In genomic region chr9:90003046-90003355, GRCh38 we compare ENCODE assay signal across 14 cellular contexts.
DNase-seq lines count a peak whose midpoint lies in the region; ATAC-seq and TF ChIP-seq lines count a peak whose summit lies in the region.
"Had no signal": no experiment of that assay in that cellular context is flagged by ENCODE, and none has a peak within 500 bp of the region (broad histone marks: within the 10 kb centered on the region; RNA-seq: fewer than 3 reads in every experiment).

No MANE protein-coding gene starts in this region.

- ATAC-seq in heart right ventricle (peak in 6 of 8 donors; percentile 14 to 50 (median 30)), sciatic nerve (peak; percentile 44)
- ATAC-seq in naive thymus-derived CD8-positive, alpha-beta T cell: no peak
- ATAC-seq: esophagus mucosa, HCT116 had no signal

- TF ChIP-seq POLR2A in adrenal gland (IDR thresholded peaks at IDR 0.05): no peak
- TF ChIP-seq POLR2A in erythroblast (IDR thresholded peaks at IDR 0.05; ENCODE audit: low read length): no peak

- TF ChIP-seq CTCF in adrenal gland (IDR thresholded peaks at IDR 0.05): no peak
- TF ChIP-seq CTCF in heart right ventricle (IDR thresholded peaks at IDR 0.05): no peak

- 17 to 54% (median 26%) methylated on average over 3 of the region's 3 CpGs for WGBS in adrenal gland, 4 donors
- WGBS in heart right ventricle, 2 donors: 36 to 45% methylated on average over 3 of the region's 3 CpGs

- H3K4me3 Mint-ChIP-seq in naive thymus-derived CD8-positive, alpha-beta T cell: no peak overlapping the region
- H3K4me3 Mint-ChIP-seq: dendritic cell treated with granulocyte-macrophage colony-stimulating factor and Interleukin-4, amounts not matched to agents 40 ng/mL and 50 ng/mL, for 4 days had no signal

- no peaks in the 10 kb centered on the region for H3K27me3 Mint-ChIP-seq in naive thymus-derived CD8-positive, alpha-beta T cell
- H3K27me3 Mint-ChIP-seq: dendritic cell treated with granulocyte-macrophage colony-stimulating factor and Interleukin-4, amounts not matched to agents 40 ng/mL and 50 ng/mL, for 4 days had no signal

- DNase-seq in Ammon's horn (ENCODE audit: low spot score): peak; percentile 71
- DNase-seq in adrenal gland: peak in 6 of 7 donors; percentile 27 to 75 (median 60)
- DNase-seq in heart right ventricle: peak; percentile 34 to 38
- DNase-seq in sciatic nerve (ENCODE audit: low spot score): no peak
- no peak for DNase-seq in erythroblast (lab: John Stamatoyannopoulos, UW)
- no peak for DNase-seq in naive thymus-derived CD8-positive, alpha-beta T cell
- DNase-seq in G401 (ENCODE audit: low spot score): no peak
- DNase-seq in H4 (ENCODE audit: low spot score): no peak
- DNase-seq: Peyer's patch; stimulated activated CD4-positive, alpha-beta T cell treated with anti-CD3 and anti-CD28 coated beads, Interleukin-2, amount 100 ng/mL, for 24 hours had no signal

- H3K27me3 ChIP-seq in adrenal gland (no peaks in the 10 kb centered on the region), heart right ventricle (no peaks in the 10 kb centered on the region)
- H3K27me3 ChIP-seq: Peyer's patch, tibial nerve had no signal

- intact Hi-C loops in adrenal gland (cut with DNase I): no loop called here
- intact Hi-C loops in heart right ventricle (cut with DNase I): loop anchor here in 7 of 10 donors (5.0 to 10.0 kb wide), 4 partner anchors 92 to 401 kb away; no protein-coding TSS in a partner anchor
- intact Hi-C loops in sciatic nerve (cut with DNase I): no loop called here

- H3K27ac ChIP-seq in adrenal gland: peak overlapping the region in 4 of 5 donors; percentile 11 to 95 (median 74)
- H3K27ac ChIP-seq in heart right ventricle: peak overlapping the region in 9 of 10 donors; percentile 17 to 91 (median 84)
- H3K27ac ChIP-seq: Peyer's patch, tibial nerve had no signal

- POLR2A ChIA-PET in naive thymus-derived CD8-positive, alpha-beta T cell (lab: Charles Lee): no interaction called here

- H3K9me3 Mint-ChIP-seq in naive thymus-derived CD8-positive, alpha-beta T cell: peaks cover 0 to 4% (median 0%) of the 10 kb centered on the region in 9 donors
- H3K9me3 Mint-ChIP-seq: dendritic cell treated with granulocyte-macrophage colony-stimulating factor and Interleukin-4, amounts not matched to agents 40 ng/mL and 50 ng/mL, for 4 days had no signal

- H3K9me3 ChIP-seq in adrenal gland (replicated peaks in 1 of 3) (peaks cover 0 to 7% (median 0%) of the 10 kb centered on the region in 3 donors), heart right ventricle (peaks cover 0 to 12% (median 0%) of the 10 kb centered on the region in 11 donors)
- H3K9me3 ChIP-seq: Peyer's patch, tibial nerve had no signal

- no peaks in the 10 kb centered on the region for H3K36me3 Mint-ChIP-seq in naive thymus-derived CD8-positive, alpha-beta T cell

- H3K4me3 ChIP-seq in adrenal gland: no peak overlapping the region
- no peak overlapping the region for H3K4me3 ChIP-seq in heart right ventricle
- H3K4me3 ChIP-seq: Peyer's patch, tibial nerve had no signal

- no peaks in the 10 kb centered on the region for H3K36me3 ChIP-seq in adrenal gland (replicated peaks in 1 of 2)
- no peaks in the 10 kb centered on the region for H3K36me3 ChIP-seq in heart right ventricle
- H3K36me3 ChIP-seq: Peyer's patch, tibial nerve had no signal

- H3K4me1 ChIP-seq in adrenal gland (replicated peaks in 1 of 2) (peaks cover 44 to 53% of the 10 kb centered on the region in 2 donors), heart right ventricle (peaks cover 23 to 55% (median 50%) of the 10 kb centered on the region in 9 donors)

- no peak overlapping the region for H3K27ac Mint-ChIP-seq in naive thymus-derived CD8-positive, alpha-beta T cell
- H3K27ac Mint-ChIP-seq: dendritic cell treated with granulocyte-macrophage colony-stimulating factor and Interleukin-4, amounts not matched to agents 40 ng/mL and 50 ng/mL, for 4 days had no signal

- H3K4me1 Mint-ChIP-seq in naive thymus-derived CD8-positive, alpha-beta T cell: peaks cover 20 to 34% (median 28%) of the 10 kb centered on the region in 4 donors

- in situ Hi-C loops in G401 (cut with HindIII; ENCODE audit: low sequenced_read_pairs): no loop called here

Comparison
In these comparisons a context has a peak if more than half of its experiments do, and no peak if none do; other contexts are left out.
1. DNase-seq: peak in Ammon's horn (single experiment), adrenal gland (6 of 7) and heart right ventricle (2 of 2); none in sciatic nerve (single experiment), erythroblast (0 of 2), naive thymus-derived CD8-positive, alpha-beta T cell (0 of 10), G401 (single experiment) and H4 (single experiment).
2. ATAC-seq: peak in heart right ventricle (6 of 8) and sciatic nerve (single experiment); none in naive thymus-derived CD8-positive, alpha-beta T cell (0 of 2).
3. intact Hi-C loops: an anchor here in heart right ventricle (5.0 to 10.0 kb wide); none called in adrenal gland and sciatic nerve.